ENCODE assay signal across 8 cellular contexts in the genomic region with DNA sequence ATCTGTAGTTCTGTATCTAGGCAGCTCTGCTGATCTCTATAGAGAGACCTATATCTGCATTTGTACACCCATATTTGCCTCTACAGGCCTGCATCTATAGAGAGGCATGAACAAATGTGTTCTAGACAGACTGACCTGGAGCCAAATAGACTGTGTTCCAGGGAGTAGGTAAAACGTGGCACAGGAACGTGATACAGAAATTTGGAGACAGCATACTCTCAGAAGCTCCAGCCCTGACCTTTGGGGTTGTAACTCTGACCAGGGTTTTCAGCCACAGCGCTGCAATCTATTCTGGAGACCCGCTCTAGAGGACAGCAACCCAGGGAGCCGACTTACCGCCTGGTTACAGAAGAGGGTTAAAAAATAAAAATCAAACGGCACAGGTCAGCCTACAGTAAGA. TPM values are rescaled to one million over a fixed set of nuclear protein-coding genes. Genes with fewer than 3 reads are reported as not detected.
A peak's percentile ranks its signal among the peaks of the same experiment; 100 is the strongest.
DNase-seq lines count a peak whose midpoint lies in the region; ATAC-seq and TF ChIP-seq lines count a peak whose summit lies in the region.

No MANE protein-coding gene starts in this region.

- H3K9me3 ChIP-seq in fibroblast of lung (ENCODE audit: control insufficient read depth, insufficient read depth, low read depth, low read length): no peaks in the 10 kb centered on the region

- TF ChIP-seq CTCF in fibroblast of lung (conservative IDR thresholded peaks at IDR 0.05 in 1 of 2, IDR thresholded peaks at IDR 0.05 in 1 of 2; ENCODE audit: low read depth in 1 of 2, low read length in 2 of 2): no peak

- peak; percentile 4 for DNase-seq in NCI-H2029 (lab: John Stamatoyannopoulos, UW)
- DNase-seq in NCI-H2029 treated with DMSO at 0.1 percent for 48 hours (lab: John Stamatoyannopoulos, UW): no peak
- DNase-seq in RKO (ENCODE audit: low spot score): peak; percentile 60
- peak in 1 of 2 donors; percentile 6 for DNase-seq in fibroblast of lung (ENCODE audit: low read depth in 2 of 2)
- no peak for DNase-seq in NCI-H128 (lab: John Stamatoyannopoulos, UW; ENCODE audit: unreplicated experiment)

- no peaks in the 10 kb centered on the region for H4K20me1 ChIP-seq in fibroblast of lung (ENCODE audit: control insufficient read depth, extremely low read depth, insufficient read depth, low read length)

- no peak overlapping the region for H3K27ac ChIP-seq in fibroblast of lung (ENCODE audit: insufficient read depth, low read length)

- H3K27me3 Mint-ChIP-seq in stimulated activated memory B cell treated with anti-CD40 and anti-IgM and Interleukin-4, amounts not matched to agents 10 μg/mL and 1 μg/mL and 100 μg/mL, for 72 hours: no peaks in the 10 kb centered on the region

- peaks cover 21% of the 10 kb centered on the region for H3K36me3 Mint-ChIP-seq in stimulated activated memory B cell treated with anti-CD40 and anti-IgM and Interleukin-4, amounts not matched to agents 10 μg/mL and 1 μg/mL and 100 μg/mL, for 72 hours

- H3K4me1 ChIP-seq in fibroblast of lung (ENCODE audit: control insufficient read depth, extremely low read depth, insufficient read depth, low read length): peaks cover 3% of the 10 kb centered on the region

- peaks cover 10% of the 10 kb centered on the region for H3K4me1 Mint-ChIP-seq in stimulated activated memory B cell treated with anti-CD40 and anti-IgM and Interleukin-4, amounts not matched to agents 10 μg/mL and 1 μg/mL and 100 μg/mL, for 72 hours

- no peaks in the 10 kb centered on the region for H3K79me2 ChIP-seq in fibroblast of lung (ENCODE audit: control insufficient read depth, insufficient read depth, low read length)

- H3K4me3 ChIP-seq in fibroblast of lung (replicated peaks in 1 of 4; ENCODE audit: control extremely low read depth in 1 of 4, insufficient read depth in 1 of 4, low read depth in 3 of 4, low read length in 4 of 4): peak overlapping the region; percentile 56 to 96 (median 78)

- H3K4me3 Mint-ChIP-seq in stimulated activated memory B cell treated with anti-CD40 and anti-IgM and Interleukin-4, amounts not matched to agents 10 μg/mL and 1 μg/mL and 100 μg/mL, for 72 hours: peak overlapping the region; percentile 86

- H3K36me3 ChIP-seq in fibroblast of lung (ENCODE audit: control insufficient read depth, insufficient read depth, low read length): no peaks in the 10 kb centered on the region

- peak overlapping the region; percentile 90 for H3K4me2 ChIP-seq in fibroblast of lung (ENCODE audit: extremely low read depth, insufficient read depth, low read length)

- no peak for ATAC-seq in stimulated activated memory B cell treated with anti-CD40 and anti-IgM and Interleukin-4, amounts not matched to agents 10 μg/mL and 1 μg/mL and 100 μg/mL, for 72 hours
- no peak for ATAC-seq in HG02973 (IDR thresholded peaks at IDR 0.05; ENCODE audit: unreplicated experiment)
- no peak for ATAC-seq in GM19395 (IDR thresholded peaks at IDR 0.05; ENCODE audit: unreplicated experiment)

- no peak overlapping the region for H3K9ac ChIP-seq in fibroblast of lung (ENCODE audit: insufficient read depth, low read length)

- H3K9me3 Mint-ChIP-seq in stimulated activated memory B cell treated with anti-CD40 and anti-IgM and Interleukin-4, amounts not matched to agents 10 μg/mL and 1 μg/mL and 100 μg/mL, for 72 hours: no peaks in the 10 kb centered on the region

- no peaks in the 10 kb centered on the region for H3K27me3 ChIP-seq in fibroblast of lung (ENCODE audit: control insufficient read depth, insufficient read depth, low read length)

- H2AFZ ChIP-seq in fibroblast of lung (ENCODE audit: low read length): peak overlapping the region; percentile 94

- peak overlapping the region; percentile 73 for H3K27ac Mint-ChIP-seq in stimulated activated memory B cell treated with anti-CD40 and anti-IgM and Interleukin-4, amounts not matched to agents 10 μg/mL and 1 μg/mL and 100 μg/mL, for 72 hours

RNA-seq across cellular contexts. Expression of gene RBBP9, which starts 1.0 kb away (rescaled TPM):
- total RNA-seq in fibroblast of lung: 14.4 and 19.0 TPM in 2 replicates
- polyA plus RNA-seq in fibroblast of lung: 19.2 and 22.1 TPM in 2 replicates
- polyA plus RNA-seq in fibroblast of lung (2012): 8.3 and 10.0 TPM in 2 replicates
- polyA minus RNA-seq in fibroblast of lung (ENCODE audit: low replicate concordance): 4.8 and 15.4 TPM in 2 replicates

RNA-seq across cellular contexts. Expression of gene SEC23B, which starts 11.7 kb away (rescaled TPM):
- total RNA-seq in fibroblast of lung: 34.7 and 52.0 TPM in 2 replicates
- 51.0 and 67.9 TPM in 2 replicates for polyA plus RNA-seq in fibroblast of lung
- 29.3 and 40.9 TPM in 2 replicates for polyA plus RNA-seq in fibroblast of lung (2012)
- 55.8 and 64.6 TPM in 2 replicates for polyA minus RNA-seq in fibroblast of lung (ENCODE audit: low replicate concordance)

RNA-seq across cellular contexts. Expression of gene POLR3F, which starts 28.9 kb away (rescaled TPM):
- 15.4 and 20.5 TPM in 2 replicates for total RNA-seq in fibroblast of lung
- 11.2 and 11.3 TPM in 2 replicates for polyA plus RNA-seq in fibroblast of lung
- polyA plus RNA-seq in fibroblast of lung (2012): 7.6 and 8.6 TPM in 2 replicates
- 0.96 and 9.1 TPM in 2 replicates for polyA minus RNA-seq in fibroblast of lung (ENCODE audit: low replicate concordance)

RNA-seq across cellular contexts. Expression of gene DZANK1, which starts 29.2 kb away (rescaled TPM):
- 0.77 and 0.83 TPM in 2 replicates for total RNA-seq in fibroblast of lung
- 1.2 and 1.3 TPM in 2 replicates for polyA plus RNA-seq in fibroblast of lung
- polyA plus RNA-seq in fibroblast of lung (2012): 0.77 and 1.1 TPM in 2 replicates
- 1.4 and 5.2 TPM in 2 replicates for polyA minus RNA-seq in fibroblast of lung (ENCODE audit: low replicate concordance)

Comparison
In these comparisons a context has a peak if more than half of its experiments do, and no peak if none do; other contexts are left out.
1. DNase-seq: peak in NCI-H2029 (single experiment) and RKO (single experiment); none in NCI-H2029 treated with DMSO at 0.1 percent for 48 hours (single experiment) and NCI-H128 (single experiment).